1 cellular context compared by ENCODE assay signal in genomic region chr16:71722801-71723536, GRCh38.
A peak's percentile ranks its signal among the peaks of the same experiment; 100 is the strongest.
TF ChIP-seq lines count a peak whose summit lies in the region.

No MANE protein-coding gene starts in this region.

TF ChIP-seq in HepG2, 621 proteins besides CTCF, POLR2A, EP300 and RAD21 (continued from another document and continues in another):
- TF ChIP-seq ZMAT3 (CRISPR knock-in tag; conservative IDR thresholded peaks at IDR 0.05) (peak; percentile 91), HOXA7 (CRISPR knock-in tag; IDR thresholded peaks at IDR 0.05) (no peak), ZNF326 (CRISPR knock-in tag; IDR thresholded peaks at IDR 0.05; ENCODE audit: borderline replicate concordance) (no peak), MBNL3 (CRISPR knock-in tag; conservative IDR thresholded peaks at IDR 0.05) (no peak), ZNF101 (CRISPR knock-in tag; IDR thresholded peaks at IDR 0.05; ENCODE audit: borderline replicate concordance, low read depth) (no peak), SP1 (IDR thresholded peaks at IDR 0.05) (no peak), SP1 (CRISPR knock-in tag; IDR thresholded peaks at IDR 0.05) (peak; percentile 56), ZNF703 (CRISPR knock-in tag; IDR thresholded peaks at IDR 0.05; ENCODE audit: borderline replicate concordance) (no peak), PRDM10 (CRISPR knock-in tag; IDR thresholded peaks at IDR 0.05; ENCODE audit: low read depth) (no peak), ZNF136 (CRISPR knock-in tag; IDR thresholded peaks at IDR 0.05; ENCODE audit: low read depth) (0 out of 2 replicates have a peak, but pooled peaks have one; percentile 64), BCL6 (CRISPR knock-in tag; IDR thresholded peaks at IDR 0.05) (no peak; the same call in 1 of the 2 replicates), EZH2 (conservative IDR thresholded peaks at IDR 0.05; ENCODE audit: low read depth, low read length) (no peak), FOXA1 (IDR thresholded peaks at IDR 0.05) (no peak), FOXA1 (CRISPR knock-in tag; IDR thresholded peaks at IDR 0.05) (peak; percentile 10; the same call in 1 of the 2 replicates), ZNF672 (CRISPR knock-in tag; IDR thresholded peaks at IDR 0.05) (no peak), ZNF660 (CRISPR knock-in tag; IDR thresholded peaks at IDR 0.05; ENCODE audit: borderline replicate concordance, low read depth) (no peak), RARG (CRISPR knock-in tag; IDR thresholded peaks at IDR 0.05; ENCODE audit: low read depth) (no peak), ZNF441 (CRISPR knock-in tag; IDR thresholded peaks at IDR 0.05; ENCODE audit: borderline replicate concordance) (peak; percentile 48; the same call in 1 of the 2 replicates), NPAS2 (CRISPR knock-in tag; IDR thresholded peaks at IDR 0.05; ENCODE audit: borderline replicate concordance) (no peak), ZNF432 (CRISPR knock-in tag; IDR thresholded peaks at IDR 0.05; ENCODE audit: borderline replicate concordance) (no peak), TFDP1 (CRISPR knock-in tag; IDR thresholded peaks at IDR 0.05; ENCODE audit: borderline replicate concordance) (no peak), ZNF557 (CRISPR knock-in tag; IDR thresholded peaks at IDR 0.05) (no peak), ZNF33A (CRISPR knock-in tag; IDR thresholded peaks at IDR 0.05; ENCODE audit: borderline replicate concordance) (no peak), ZBTB14 (CRISPR knock-in tag; IDR thresholded peaks at IDR 0.05) (peak; percentile 63), ZNF18 (CRISPR knock-in tag; IDR thresholded peaks at IDR 0.05; ENCODE audit: insufficient replicate concordance) (peak; percentile 43), YEATS2 (CRISPR knock-in tag; IDR thresholded peaks at IDR 0.05; ENCODE audit: borderline replicate concordance) (no peak), NFAT5 (CRISPR knock-in tag; IDR thresholded peaks at IDR 0.05) (no peak; the same call in 1 of the 2 replicates), KMT2B (CRISPR knock-in tag; IDR thresholded peaks at IDR 0.05) (peak; percentile 89), XBP1 (CRISPR knock-in tag; IDR thresholded peaks at IDR 0.05) (no peak), MXI1 (IDR thresholded peaks at IDR 0.05; ENCODE audit: borderline replicate concordance, low read depth, low read length) (no peak; the same call in 2 of the 3 replicates), MIER2 (CRISPR knock-in tag; IDR thresholded peaks at IDR 0.05) (peak; percentile 31; the same call in 1 of the 2 replicates), ETS1 (CRISPR knock-in tag; IDR thresholded peaks at IDR 0.05) (0 out of 2 replicates have a peak, but pooled peaks have one; percentile 39), NR1H2 (CRISPR knock-in tag; IDR thresholded peaks at IDR 0.05; ENCODE audit: borderline replicate concordance, low read depth) (no peak), SAP130 (CRISPR knock-in tag; IDR thresholded peaks at IDR 0.05; ENCODE audit: low read depth) (peak; percentile 87), GATAD1 (CRISPR knock-in tag; IDR thresholded peaks at IDR 0.05) (no peak), ZNF260 (CRISPR knock-in tag; IDR thresholded peaks at IDR 0.05; ENCODE audit: borderline replicate concordance, low read depth) (no peak), U2AF1 (optimal IDR thresholded peaks at IDR 0.05; ENCODE audit: low read depth, low read length) (no peak), ZUFSP (CRISPR knock-in tag; IDR thresholded peaks at IDR 0.05; ENCODE audit: borderline replicate concordance) (no peak)
- TF ChIP-seq, protein P1, sequence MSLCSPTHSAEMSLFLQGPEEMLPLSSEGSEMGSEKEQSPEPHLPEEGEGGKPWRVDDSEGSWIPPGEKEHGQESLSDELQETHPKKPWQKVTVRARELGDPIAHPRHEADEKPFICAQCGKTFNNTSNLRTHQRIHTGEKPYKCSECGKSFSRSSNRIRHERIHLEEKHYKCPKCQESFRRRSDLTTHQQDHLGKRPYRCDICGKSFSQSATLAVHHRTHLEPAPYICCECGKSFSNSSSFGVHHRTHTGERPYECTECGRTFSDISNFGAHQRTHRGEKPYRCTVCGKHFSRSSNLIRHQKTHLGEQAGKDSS (CRISPR knock-in tag; IDR thresholded peaks at IDR 0.05; ENCODE audit: borderline replicate concordance, low read depth) = 0 out of 2 replicates have a peak, but pooled peaks have one; percentile 43
- TF ChIP-seq, protein P2, sequence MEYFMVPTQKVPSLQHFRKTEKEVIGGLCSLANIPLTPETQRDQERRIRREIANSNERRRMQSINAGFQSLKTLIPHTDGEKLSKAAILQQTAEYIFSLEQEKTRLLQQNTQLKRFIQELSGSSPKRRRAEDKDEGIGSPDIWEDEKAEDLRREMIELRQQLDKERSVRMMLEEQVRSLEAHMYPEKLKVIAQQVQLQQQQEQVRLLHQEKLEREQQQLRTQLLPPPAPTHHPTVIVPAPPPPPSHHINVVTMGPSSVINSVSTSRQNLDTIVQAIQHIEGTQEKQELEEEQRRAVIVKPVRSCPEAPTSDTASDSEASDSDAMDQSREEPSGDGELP (IDR thresholded peaks at IDR 0.05; ENCODE audit: borderline replicate concordance, low read depth) = no peak
